ENCODE assay signal across 29 cellular contexts in genomic region chr4:182835006-182835740, GRCh38.
DNase-seq lines count a peak whose midpoint lies in the region; ATAC-seq and TF ChIP-seq lines count a peak whose summit lies in the region.
"Had no signal": no experiment of that assay in that cellular context is flagged by ENCODE, and none has a peak within 500 bp of the region (broad histone marks: within the 10 kb centered on the region; RNA-seq: fewer than 3 reads in every experiment).

No MANE protein-coding gene starts in this region.

- no peak overlapping the region for H2AFZ ChIP-seq in neural progenitor cell (replicated peaks)
- H2AFZ ChIP-seq in trophoblast cell (ENCODE audit: insufficient read depth, low read length, poor library complexity), result no peak overlapping the region

- no peaks in the 10 kb centered on the region for H3K9me3 Mint-ChIP-seq in HFFc6
- H3K9me3 Mint-ChIP-seq in chondrocyte (ENCODE audit: low read depth), result no peaks in the 10 kb centered on the region
- peaks cover 4% of the 10 kb centered on the region for H3K9me3 Mint-ChIP-seq in neural progenitor cell
- H3K9me3 Mint-ChIP-seq: activated naive CD8-positive, alpha-beta T cell treated with anti-CD3 and anti-CD28 coated beads, Interleukin-2, amount 10 ng/mL, durations not matched to agents 7 days and 5 days had no signal

- H2BK12ac ChIP-seq in trophoblast cell (ENCODE audit: low read length), result no peak overlapping the region

- no CpG with 5 or more reads among the region's 26 CpGs for WGBS in trophoblast cell (ENCODE audit: extremely low coverage, insufficient coverage, insufficient read length)

- no peak overlapping the region for H2BK5ac ChIP-seq in trophoblast cell (ENCODE audit: low read depth, low read length, poor library complexity)

- H3K9ac ChIP-seq in neural progenitor cell (no peak overlapping the region), trophoblast cell (ENCODE audit: low read length) (no peak overlapping the region)

- in situ Hi-C loops in G401 (cut with HindIII; ENCODE audit: low sequenced_read_pairs), result no loop called here

- H3K36me3 ChIP-seq in neural progenitor cell (no peaks in the 10 kb centered on the region), trophoblast cell (ENCODE audit: control insufficient read depth in 1 of 2, insufficient read depth in 2 of 2, low read length in 2 of 2) (no peaks in the 10 kb centered on the region)
- H3K36me3 ChIP-seq: cardiac muscle cell, left ventricle myocardium inferior, Peyer's patch, upper lobe of right lung had no signal

- H3K79me1 ChIP-seq in trophoblast cell (ENCODE audit: low read length), result no peaks in the 10 kb centered on the region

- no peak overlapping the region for H3K18ac ChIP-seq in trophoblast cell (ENCODE audit: low read length)

- H3K4me1 ChIP-seq in neural progenitor cell, result no peaks in the 10 kb centered on the region
- H3K4me1 ChIP-seq in trophoblast cell (ENCODE audit: control insufficient read depth in 1 of 2, insufficient read depth in 2 of 2, low read length in 2 of 2), result no peaks in the 10 kb centered on the region
- H3K4me1 ChIP-seq: left ventricle myocardium inferior, Peyer's patch, psoas muscle, upper lobe of right lung had no signal

- no peak overlapping the region for H2AK5ac ChIP-seq in trophoblast cell (ENCODE audit: low read length)

- ATAC-seq in HG02571 (IDR thresholded peaks at IDR 0.05; ENCODE audit: unreplicated experiment) (no peak), HG02885 (IDR thresholded peaks at IDR 0.05; ENCODE audit: poor library complexity, unreplicated experiment) (no peak)
- ATAC-seq: esophagus mucosa; K562; psoas muscle; stimulated activated naive B cell treated with anti-CD40 and anti-IgM and Interleukin-4, amounts not matched to agents 10 μg/mL and 1 μg/mL and 100 μg/mL, for 72 hours; upper lobe of right lung had no signal

- no peak overlapping the region for H3K14ac ChIP-seq in trophoblast cell (ENCODE audit: low read length)

- no peak overlapping the region for H2BK120ac ChIP-seq in trophoblast cell (ENCODE audit: insufficient read depth, low read length, poor library complexity)

- H3K4me2 ChIP-seq in neural progenitor cell (no peak overlapping the region), trophoblast cell (ENCODE audit: low read length) (no peak overlapping the region)

- H4K8ac ChIP-seq in trophoblast cell (ENCODE audit: low read depth, low read length), result no peak overlapping the region

- H3K27ac Mint-ChIP-seq in HFFc6, result no peak overlapping the region
- H3K27ac Mint-ChIP-seq in chondrocyte (ENCODE audit: unreplicated experiment), result no peak overlapping the region
- H3K27ac Mint-ChIP-seq in neural progenitor cell, result no peak overlapping the region
- H3K27ac Mint-ChIP-seq: activated naive CD8-positive, alpha-beta T cell treated with anti-CD3 and anti-CD28 coated beads, Interleukin-2, amount 10 ng/mL, durations not matched to agents 7 days and 5 days; stimulated activated naive B cell treated with anti-CD40 and anti-IgM and Interleukin-4, amounts not matched to agents 10 μg/mL and 1 μg/mL and 100 μg/mL, for 72 hours had no signal

- no peak overlapping the region for H4K12ac ChIP-seq in trophoblast cell (ENCODE audit: low read depth, low read length)

- no peaks in the 10 kb centered on the region for H3K27me3 ChIP-seq in neural progenitor cell
- H3K27me3 ChIP-seq in trophoblast cell (ENCODE audit: insufficient read depth, low read length), result peaks cover 3% of the 10 kb centered on the region
- H3K27me3 ChIP-seq: Peyer's patch had no signal

- H3K4me1 Mint-ChIP-seq in HFFc6 (ENCODE audit: low read depth), result no peaks in the 10 kb centered on the region
- no peaks in the 10 kb centered on the region for H3K4me1 Mint-ChIP-seq in chondrocyte (ENCODE audit: low read depth)
- H3K4me1 Mint-ChIP-seq in neural progenitor cell, result peaks cover 2% of the 10 kb centered on the region
- H3K4me1 Mint-ChIP-seq: naive B cell had no signal

- H3K27ac ChIP-seq in neural progenitor cell (no peak overlapping the region), trophoblast cell (ENCODE audit: low read depth, low read length) (no peak overlapping the region)
- H3K27ac ChIP-seq: cardiac muscle cell, left ventricle myocardium inferior, Peyer's patch, psoas muscle, upper lobe of right lung had no signal

- H3K4me3 ChIP-seq in neural progenitor cell, result no peak overlapping the region
- no peak overlapping the region for H3K4me3 ChIP-seq in trophoblast cell (ENCODE audit: low read depth, low read length)
- H3K4me3 ChIP-seq: cardiac muscle cell, K562, left ventricle myocardium inferior, Peyer's patch, psoas muscle, upper lobe of right lung had no signal

- DNase-seq in G401 (ENCODE audit: low spot score), result peak; percentile 20
- no peak for DNase-seq in HFFc6
- DNase-seq in chondrocyte (ENCODE audit: low spot score), result no peak
- DNase-seq in neural progenitor cell (ENCODE audit: low spot score), result no peak
- DNase-seq in trophoblast cell, result no peak
- DNase-seq: activated CD4-positive, alpha-beta T cell treated with anti-CD3 and anti-CD28 coated beads for 1 hour; activated gamma-delta T cell; activated naive CD8-positive, alpha-beta T cell treated with anti-CD3 and anti-CD28 coated beads, Interleukin-2, amount 10 ng/mL, durations not matched to agents 7 days and 5 days; aorta; CD4-positive, CD25-positive, alpha-beta regulatory T cell; cortex of kidney; glutamatergic neuron; islet precursor cell; left ventricle myocardium inferior; naive B cell; NCI-H1092 treated with DMSO at 0.1 percent for 48 hours; NCI-H1930; NCI-H526; psoas muscle; SHP77; stimulated activated naive B cell treated with anti-CD40 and anti-IgM and Interleukin-4, amounts not matched to agents 10 μg/mL and 1 μg/mL and 100 μg/mL, for 72 hours; T-helper 2 cell; upper lobe of right lung had no signal

- H3K4me3 Mint-ChIP-seq in HFFc6 (no peak overlapping the region), chondrocyte (ENCODE audit: unreplicated experiment) (no peak overlapping the region), neural progenitor cell (no peak overlapping the region)
- H3K4me3 Mint-ChIP-seq: activated naive CD8-positive, alpha-beta T cell treated with anti-CD3 and anti-CD28 coated beads, Interleukin-2, amount 10 ng/mL, durations not matched to agents 7 days and 5 days; CD4-positive, CD25-positive, alpha-beta regulatory T cell; stimulated activated naive B cell treated with anti-CD40 and anti-IgM and Interleukin-4, amounts not matched to agents 10 μg/mL and 1 μg/mL and 100 μg/mL, for 72 hours had no signal

- no peak overlapping the region for H3K23ac ChIP-seq in trophoblast cell (ENCODE audit: low read length)

- H3K9me3 ChIP-seq in neural progenitor cell (ENCODE audit: low read depth) (no peaks in the 10 kb centered on the region), trophoblast cell (ENCODE audit: insufficient read depth, low read depth, low read length) (peaks cover 2% of the 10 kb centered on the region)
- H3K9me3 ChIP-seq: left ventricle myocardium inferior, Peyer's patch, psoas muscle, upper lobe of right lung had no signal

- H4K91ac ChIP-seq in trophoblast cell (ENCODE audit: low read depth, low read length), result no peak overlapping the region

- no peaks in the 10 kb centered on the region for H3F3A ChIP-seq in neural progenitor cell (ENCODE audit: low read depth)

- no peak overlapping the region for H3K4ac ChIP-seq in trophoblast cell (ENCODE audit: low read depth, low read length)

- no peaks in the 10 kb centered on the region for H4K20me1 ChIP-seq in neural progenitor cell (ENCODE audit: low read depth)

- H3K79me2 ChIP-seq in neural progenitor cell (ENCODE audit: low read depth) (no peaks in the 10 kb centered on the region), trophoblast cell (ENCODE audit: control insufficient read depth, insufficient read depth, low read length, poor library complexity) (no peaks in the 10 kb centered on the region)

- TF ChIP-seq CTCF in HFFc6 (IDR thresholded peaks at IDR 0.05) (peak; percentile 46), chondrocyte (IDR thresholded peaks at IDR 0.05) (peak; percentile 9), neural progenitor cell (IDR thresholded peaks at IDR 0.05) (peak; percentile 39)

- H3K27me3 Mint-ChIP-seq in HFFc6 (ENCODE audit: insufficient read depth) (peaks cover 29% of the 10 kb centered on the region), chondrocyte (ENCODE audit: low read depth) (peaks cover 23% of the 10 kb centered on the region), neural progenitor cell (ENCODE audit: insufficient read depth, low read depth) (peaks cover 3% of the 10 kb centered on the region)

- H3K36me3 Mint-ChIP-seq in HFFc6 (ENCODE audit: low read depth) (no peaks in the 10 kb centered on the region), chondrocyte (ENCODE audit: low read depth) (no peaks in the 10 kb centered on the region), neural progenitor cell (no peaks in the 10 kb centered on the region)
- H3K36me3 Mint-ChIP-seq: activated naive CD8-positive, alpha-beta T cell treated with anti-CD3 and anti-CD28 coated beads, Interleukin-2, amount 10 ng/mL, durations not matched to agents 7 days and 5 days; CD4-positive, CD25-positive, alpha-beta regulatory T cell had no signal
